12 cellular contexts compared by ENCODE assay signal in the genomic region with DNA sequence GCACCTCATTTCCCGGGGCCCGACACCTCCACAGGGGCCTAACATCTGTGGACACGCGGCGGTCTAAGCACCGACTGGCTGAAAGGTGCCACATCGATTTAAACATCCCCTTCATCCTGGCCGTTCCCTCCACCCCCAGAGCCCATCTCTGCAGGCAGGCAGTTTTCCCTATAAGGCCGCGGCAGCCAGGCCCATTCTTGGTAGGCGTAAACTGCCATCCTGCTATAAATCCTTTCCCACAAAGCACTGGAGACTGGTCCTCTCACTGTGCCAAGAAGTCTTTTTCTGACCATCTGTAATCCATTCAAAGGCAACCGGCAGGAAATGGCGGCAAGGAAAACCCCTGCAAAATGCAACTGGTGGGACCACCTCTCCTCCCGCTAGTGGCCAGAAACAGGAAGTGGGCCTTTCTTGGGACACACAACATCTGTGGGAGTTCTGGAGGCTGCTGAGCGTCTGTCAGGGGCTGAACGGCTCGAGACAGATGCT. TPM values are rescaled to one million over a fixed set of nuclear protein-coding genes. Genes with fewer than 3 reads are reported as not detected.
DNase-seq lines count a peak whose midpoint lies in the region; ATAC-seq and TF ChIP-seq lines count a peak whose summit lies in the region.
"Had no signal": no experiment of that assay in that cellular context is flagged by ENCODE, and none has a peak within 500 bp of the region (broad histone marks: within the 10 kb centered on the region; RNA-seq: fewer than 3 reads in every experiment).

No MANE protein-coding gene starts in this region.

- DNase-seq in AG10803 (ENCODE audit: low read depth) (peak; percentile 70), KBM-7 (peak; percentile 44), cerebellum (ENCODE audit: low spot score) (peak; percentile 41), NCI-H345 treated with DMSO at 0.1 percent for 48 hours (lab: John Stamatoyannopoulos, UW; ENCODE audit: unreplicated experiment) (no peak), Ammon's horn (ENCODE audit: low spot score) (no peak), H4 (ENCODE audit: low spot score) (no peak)
- DNase-seq: activated CD4-positive, CD25-positive, alpha-beta regulatory T cell; activated naive CD4-positive, alpha-beta T cell; NCI-H2081; stimulated activated CD4-positive, alpha-beta T cell treated with anti-CD3 and anti-CD28 coated beads, Interleukin-12 subunit alpha, Interleukin-12 subunit beta, amount 100 ng/mL, for 4 hours had no signal

- peak overlapping the region; percentile 42 to 60 (median 59) for H3K4me3 Mint-ChIP-seq in nephron

- no peaks in the 10 kb centered on the region for H3K9me3 Mint-ChIP-seq in nephron

- peaks cover 22% of the 10 kb centered on the region for H3K4me1 Mint-ChIP-seq in nephron

- H3K4me3 ChIP-seq in AG10803 (ENCODE audit: low read length) = peak overlapping the region; percentile 12; the same call in 1 of the 2 replicates

- TF ChIP-seq CTCF in AG10803 (conservative IDR thresholded peaks at IDR 0.05; ENCODE audit: low read length) (peak; percentile 36), nephron (IDR thresholded peaks at IDR 0.05; ENCODE audit: unreplicated experiment in 3 of 3) (peak; percentile 21 to 35 (median 22))

- peak overlapping the region; percentile 90 to 93 (median 90) for H3K27ac Mint-ChIP-seq in nephron

- no peaks in the 10 kb centered on the region for H3K27me3 Mint-ChIP-seq in nephron (ENCODE audit: low read depth)

- in situ Hi-C loops in KBM-7 (cut with MboI; ENCODE audit: low pct_unique_long_range_greater_than_20kb, low sequenced_read_pairs) = no loop called here

- peaks cover 8% of the 10 kb centered on the region for H3K36me3 Mint-ChIP-seq in nephron (ENCODE audit: low read depth)

- ATAC-seq in GM19455 (IDR thresholded peaks at IDR 0.05; ENCODE audit: unreplicated experiment) = no peak

RNA-seq across cellular contexts. Expression of gene ATXN7L1, which starts 22.4 kb away (rescaled TPM):
- 28.2 TPM for total RNA-seq in cerebellum
- 2.2 and 4.4 TPM in 2 replicates for total RNA-seq in H4 (2014; rRNA removed; shearing (Covaris generic))

Comparison
In these comparisons a context has a peak if more than half of its experiments do, and no peak if none do; other contexts are left out.
1. DNase-seq: peak in AG10803 (single experiment), KBM-7 (single experiment) and cerebellum (single experiment); none in NCI-H345 treated with DMSO at 0.1 percent for 48 hours (single experiment), Ammon's horn (single experiment) and H4 (single experiment).